ENCODE assay signal across 1 cellular context in the genomic region with DNA sequence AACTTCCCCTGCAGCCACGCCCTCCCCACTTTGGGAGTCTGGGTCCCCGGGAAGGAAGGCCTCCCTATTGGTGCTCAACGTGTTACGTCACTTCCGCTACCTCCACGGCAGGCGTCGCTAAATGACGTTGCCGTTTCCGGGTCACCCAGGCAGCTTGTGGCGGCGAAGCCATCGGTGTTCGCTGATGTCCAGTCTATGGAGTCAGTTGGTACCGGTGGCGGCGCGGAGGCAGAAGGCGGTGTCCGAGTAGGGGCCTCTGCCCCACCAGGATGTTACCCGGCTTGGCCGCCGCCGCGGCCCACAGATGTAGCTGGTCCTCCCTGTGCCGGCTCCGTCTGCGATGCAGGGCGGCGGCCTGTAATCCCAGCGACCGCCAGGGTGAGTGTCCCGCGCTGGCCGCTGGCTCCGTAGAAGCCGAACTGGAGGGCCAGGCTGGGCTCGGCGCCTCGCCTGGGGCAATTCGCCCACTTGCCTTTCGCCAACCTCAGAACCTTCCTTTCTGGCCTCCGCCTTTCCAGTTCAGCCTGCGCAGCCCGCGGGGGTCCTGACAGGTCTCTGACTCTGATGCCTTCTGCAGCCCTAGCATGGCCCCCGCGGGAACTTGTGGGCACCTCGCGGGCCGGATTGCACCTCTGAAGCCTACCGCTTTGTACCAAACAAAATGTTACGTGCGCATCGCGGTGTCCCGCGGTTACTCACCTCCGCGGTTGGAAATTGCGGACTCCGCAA.
TF ChIP-seq lines count a peak whose summit lies in the region.

A gene (plus strand): TSS at position 148 of the 729 bp plus-strand sequence. CDS start 122 bp downstream, at position 270.

TF ChIP-seq in GM12878, 131 proteins besides CTCF, POLR2A, EP300 and RAD21 (continued from another document):
- TF ChIP-seq, protein P1, sequence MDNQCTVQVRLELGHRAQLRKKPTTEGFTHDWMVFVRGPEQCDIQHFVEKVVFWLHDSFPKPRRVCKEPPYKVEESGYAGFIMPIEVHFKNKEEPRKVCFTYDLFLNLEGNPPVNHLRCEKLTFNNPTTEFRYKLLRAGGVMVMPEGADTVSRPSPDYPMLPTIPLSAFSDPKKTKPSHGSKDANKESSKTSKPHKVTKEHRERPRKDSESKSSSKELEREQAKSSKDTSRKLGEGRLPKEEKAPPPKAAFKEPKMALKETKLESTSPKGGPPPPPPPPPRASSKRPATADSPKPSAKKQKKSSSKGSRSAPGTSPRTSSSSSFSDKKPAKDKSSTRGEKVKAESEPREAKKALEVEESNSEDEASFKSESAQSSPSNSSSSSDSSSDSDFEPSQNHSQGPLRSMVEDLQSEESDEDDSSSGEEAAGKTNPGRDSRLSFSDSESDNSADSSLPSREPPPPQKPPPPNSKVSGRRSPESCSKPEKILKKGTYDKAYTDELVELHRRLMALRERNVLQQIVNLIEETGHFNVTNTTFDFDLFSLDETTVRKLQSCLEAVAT (IDR thresholded peaks at IDR 0.05), result 0 out of 2 replicates have a peak, but pooled peaks have one; percentile 60
- TF ChIP-seq YBX1 (IDR thresholded peaks at IDR 0.05) (no peak), SMC3 (IDR thresholded peaks at IDR 0.05; ENCODE audit: borderline replicate concordance, low read length) (no peak), KDM1A (IDR thresholded peaks at IDR 0.05; ENCODE audit: borderline replicate concordance) (no peak), SIX5 (IDR thresholded peaks at IDR 0.05; ENCODE audit: low read depth, low read length, severe bottlenecking) (no peak), BCL11A (IDR thresholded peaks at IDR 0.05; ENCODE audit: low read depth, low read length) (no peak), SP1 (IDR thresholded peaks at IDR 0.05; ENCODE audit: low read depth, low read length) (peak; percentile 32), SMAD1 (IDR thresholded peaks at IDR 0.05; ENCODE audit: low read depth, partially characterized antibody) (no peak), JUND (IDR thresholded peaks at IDR 0.05; ENCODE audit: low read depth, low read length) (0 out of 2 replicates have a peak, but pooled peaks have one; percentile 21), NFIC (IDR thresholded peaks at IDR 0.05; ENCODE audit: low read depth, low read length) (no peak), RELA (IDR thresholded peaks at IDR 0.05; ENCODE audit: borderline replicate concordance, partially characterized antibody) (peak; percentile 68), RBBP5 (conservative IDR thresholded peaks at IDR 0.05) (no peak), ETV6 (conservative IDR thresholded peaks at IDR 0.05 in 1 of 2, IDR thresholded peaks at IDR 0.05 in 1 of 2; ENCODE audit: borderline replicate concordance in 1 of 2, low read depth in 1 of 2) (no peak), TCF7 (IDR thresholded peaks at IDR 0.05; ENCODE audit: borderline replicate concordance) (no peak), POU2F2 (IDR thresholded peaks at IDR 0.05; ENCODE audit: borderline replicate concordance, low read depth, low read length) (no peak), CREM (IDR thresholded peaks at IDR 0.05; ENCODE audit: low read depth) (peak; percentile 98), CHD2 (IDR thresholded peaks at IDR 0.05; ENCODE audit: borderline replicate concordance, low read depth, low read length) (peak; percentile 48; the same call in 1 of the 2 replicates), DPF2 (IDR thresholded peaks at IDR 0.05) (0 out of 2 replicates have a peak, but pooled peaks have one; percentile 69), KLF5 (IDR thresholded peaks at IDR 0.05; ENCODE audit: partially characterized antibody) (no peak), ATF7 (IDR thresholded peaks at IDR 0.05; ENCODE audit: low read depth) (peak; percentile 97), LARP7 (IDR thresholded peaks at IDR 0.05) (peak; percentile 73), ZNF24 (IDR thresholded peaks at IDR 0.05) (no peak), ZNF207 (IDR thresholded peaks at IDR 0.05; ENCODE audit: borderline replicate concordance) (no peak), SMAD5 (IDR thresholded peaks at IDR 0.05; ENCODE audit: low read depth) (peak; percentile 85; the same call in 1 of the 2 replicates), ASH2L (IDR thresholded peaks at IDR 0.05; ENCODE audit: borderline replicate concordance, low read depth) (no peak; the same call in 1 of the 2 replicates)
- TF ChIP-seq, protein P2, sequence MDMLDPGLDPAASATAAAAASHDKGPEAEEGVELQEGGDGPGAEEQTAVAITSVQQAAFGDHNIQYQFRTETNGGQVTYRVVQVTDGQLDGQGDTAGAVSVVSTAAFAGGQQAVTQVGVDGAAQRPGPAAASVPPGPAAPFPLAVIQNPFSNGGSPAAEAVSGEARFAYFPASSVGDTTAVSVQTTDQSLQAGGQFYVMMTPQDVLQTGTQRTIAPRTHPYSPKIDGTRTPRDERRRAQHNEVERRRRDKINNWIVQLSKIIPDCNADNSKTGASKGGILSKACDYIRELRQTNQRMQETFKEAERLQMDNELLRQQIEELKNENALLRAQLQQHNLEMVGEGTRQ (IDR thresholded peaks at IDR 0.05; ENCODE audit: borderline replicate concordance, low read depth, low read length), result no peak
- TF ChIP-seq, protein P3, sequence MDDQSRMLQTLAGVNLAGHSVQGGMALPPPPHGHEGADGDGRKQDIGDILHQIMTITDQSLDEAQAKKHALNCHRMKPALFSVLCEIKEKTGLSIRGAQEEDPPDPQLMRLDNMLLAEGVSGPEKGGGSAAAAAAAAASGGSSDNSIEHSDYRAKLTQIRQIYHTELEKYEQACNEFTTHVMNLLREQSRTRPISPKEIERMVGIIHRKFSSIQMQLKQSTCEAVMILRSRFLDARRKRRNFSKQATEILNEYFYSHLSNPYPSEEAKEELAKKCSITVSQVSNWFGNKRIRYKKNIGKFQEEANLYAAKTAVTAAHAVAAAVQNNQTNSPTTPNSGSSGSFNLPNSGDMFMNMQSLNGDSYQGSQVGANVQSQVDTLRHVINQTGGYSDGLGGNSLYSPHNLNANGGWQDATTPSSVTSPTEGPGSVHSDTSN (IDR thresholded peaks at IDR 0.05; ENCODE audit: insufficient replicate concordance, low read depth, low read length), result no peak
- TF ChIP-seq, protein P4, sequence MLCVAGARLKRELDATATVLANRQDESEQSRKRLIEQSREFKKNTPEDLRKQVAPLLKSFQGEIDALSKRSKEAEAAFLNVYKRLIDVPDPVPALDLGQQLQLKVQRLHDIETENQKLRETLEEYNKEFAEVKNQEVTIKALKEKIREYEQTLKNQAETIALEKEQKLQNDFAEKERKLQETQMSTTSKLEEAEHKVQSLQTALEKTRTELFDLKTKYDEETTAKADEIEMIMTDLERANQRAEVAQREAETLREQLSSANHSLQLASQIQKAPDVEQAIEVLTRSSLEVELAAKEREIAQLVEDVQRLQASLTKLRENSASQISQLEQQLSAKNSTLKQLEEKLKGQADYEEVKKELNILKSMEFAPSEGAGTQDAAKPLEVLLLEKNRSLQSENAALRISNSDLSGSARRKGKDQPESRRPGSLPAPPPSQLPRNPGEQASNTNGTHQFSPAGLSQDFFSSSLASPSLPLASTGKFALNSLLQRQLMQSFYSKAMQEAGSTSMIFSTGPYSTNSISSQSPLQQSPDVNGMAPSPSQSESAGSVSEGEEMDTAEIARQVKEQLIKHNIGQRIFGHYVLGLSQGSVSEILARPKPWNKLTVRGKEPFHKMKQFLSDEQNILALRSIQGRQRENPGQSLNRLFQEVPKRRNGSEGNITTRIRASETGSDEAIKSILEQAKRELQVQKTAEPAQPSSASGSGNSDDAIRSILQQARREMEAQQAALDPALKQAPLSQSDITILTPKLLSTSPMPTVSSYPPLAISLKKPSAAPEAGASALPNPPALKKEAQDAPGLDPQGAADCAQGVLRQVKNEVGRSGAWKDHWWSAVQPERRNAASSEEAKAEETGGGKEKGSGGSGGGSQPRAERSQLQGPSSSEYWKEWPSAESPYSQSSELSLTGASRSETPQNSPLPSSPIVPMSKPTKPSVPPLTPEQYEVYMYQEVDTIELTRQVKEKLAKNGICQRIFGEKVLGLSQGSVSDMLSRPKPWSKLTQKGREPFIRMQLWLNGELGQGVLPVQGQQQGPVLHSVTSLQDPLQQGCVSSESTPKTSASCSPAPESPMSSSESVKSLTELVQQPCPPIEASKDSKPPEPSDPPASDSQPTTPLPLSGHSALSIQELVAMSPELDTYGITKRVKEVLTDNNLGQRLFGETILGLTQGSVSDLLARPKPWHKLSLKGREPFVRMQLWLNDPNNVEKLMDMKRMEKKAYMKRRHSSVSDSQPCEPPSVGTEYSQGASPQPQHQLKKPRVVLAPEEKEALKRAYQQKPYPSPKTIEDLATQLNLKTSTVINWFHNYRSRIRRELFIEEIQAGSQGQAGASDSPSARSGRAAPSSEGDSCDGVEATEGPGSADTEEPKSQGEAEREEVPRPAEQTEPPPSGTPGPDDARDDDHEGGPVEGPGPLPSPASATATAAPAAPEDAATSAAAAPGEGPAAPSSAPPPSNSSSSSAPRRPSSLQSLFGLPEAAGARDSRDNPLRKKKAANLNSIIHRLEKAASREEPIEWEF (IDR thresholded peaks at IDR 0.05; ENCODE audit: insufficient replicate concordance, low read depth, low read length), result no peak
- TF ChIP-seq, protein P5, sequence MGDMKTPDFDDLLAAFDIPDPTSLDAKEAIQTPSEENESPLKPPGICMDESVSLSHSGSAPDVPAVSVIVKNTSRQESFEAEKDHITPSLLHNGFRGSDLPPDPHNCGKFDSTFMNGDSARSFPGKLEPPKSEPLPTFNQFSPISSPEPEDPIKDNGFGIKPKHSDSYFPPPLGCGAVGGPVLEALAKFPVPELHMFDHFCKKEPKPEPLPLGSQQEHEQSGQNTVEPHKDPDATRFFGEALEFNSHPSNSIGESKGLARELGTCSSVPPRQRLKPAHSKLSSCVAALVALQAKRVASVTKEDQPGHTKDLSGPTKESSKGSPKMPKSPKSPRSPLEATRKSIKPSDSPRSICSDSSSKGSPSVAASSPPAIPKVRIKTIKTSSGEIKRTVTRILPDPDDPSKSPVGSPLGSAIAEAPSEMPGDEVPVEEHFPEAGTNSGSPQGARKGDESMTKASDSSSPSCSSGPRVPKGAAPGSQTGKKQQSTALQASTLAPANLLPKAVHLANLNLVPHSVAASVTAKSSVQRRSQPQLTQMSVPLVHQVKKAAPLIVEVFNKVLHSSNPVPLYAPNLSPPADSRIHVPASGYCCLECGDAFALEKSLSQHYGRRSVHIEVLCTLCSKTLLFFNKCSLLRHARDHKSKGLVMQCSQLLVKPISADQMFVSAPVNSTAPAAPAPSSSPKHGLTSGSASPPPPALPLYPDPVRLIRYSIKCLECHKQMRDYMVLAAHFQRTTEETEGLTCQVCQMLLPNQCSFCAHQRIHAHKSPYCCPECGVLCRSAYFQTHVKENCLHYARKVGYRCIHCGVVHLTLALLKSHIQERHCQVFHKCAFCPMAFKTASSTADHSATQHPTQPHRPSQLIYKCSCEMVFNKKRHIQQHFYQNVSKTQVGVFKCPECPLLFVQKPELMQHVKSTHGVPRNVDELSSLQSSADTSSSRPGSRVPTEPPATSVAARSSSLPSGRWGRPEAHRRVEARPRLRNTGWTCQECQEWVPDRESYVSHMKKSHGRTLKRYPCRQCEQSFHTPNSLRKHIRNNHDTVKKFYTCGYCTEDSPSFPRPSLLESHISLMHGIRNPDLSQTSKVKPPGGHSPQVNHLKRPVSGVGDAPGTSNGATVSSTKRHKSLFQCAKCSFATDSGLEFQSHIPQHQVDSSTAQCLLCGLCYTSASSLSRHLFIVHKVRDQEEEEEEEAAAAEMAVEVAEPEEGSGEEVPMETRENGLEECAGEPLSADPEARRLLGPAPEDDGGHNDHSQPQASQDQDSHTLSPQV (IDR thresholded peaks at IDR 0.05), result 0 out of 2 replicates have a peak, but pooled peaks have one; percentile 7
- TF ChIP-seq, protein P6, sequence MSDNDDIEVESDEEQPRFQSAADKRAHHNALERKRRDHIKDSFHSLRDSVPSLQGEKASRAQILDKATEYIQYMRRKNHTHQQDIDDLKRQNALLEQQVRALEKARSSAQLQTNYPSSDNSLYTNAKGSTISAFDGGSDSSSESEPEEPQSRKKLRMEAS (IDR thresholded peaks at IDR 0.05; ENCODE audit: low read depth, low read length), result peak; percentile 19; the same call in 1 of the 2 replicates
